Comparison of ENCODE assay signal across 7 cellular contexts in the genomic region with DNA sequence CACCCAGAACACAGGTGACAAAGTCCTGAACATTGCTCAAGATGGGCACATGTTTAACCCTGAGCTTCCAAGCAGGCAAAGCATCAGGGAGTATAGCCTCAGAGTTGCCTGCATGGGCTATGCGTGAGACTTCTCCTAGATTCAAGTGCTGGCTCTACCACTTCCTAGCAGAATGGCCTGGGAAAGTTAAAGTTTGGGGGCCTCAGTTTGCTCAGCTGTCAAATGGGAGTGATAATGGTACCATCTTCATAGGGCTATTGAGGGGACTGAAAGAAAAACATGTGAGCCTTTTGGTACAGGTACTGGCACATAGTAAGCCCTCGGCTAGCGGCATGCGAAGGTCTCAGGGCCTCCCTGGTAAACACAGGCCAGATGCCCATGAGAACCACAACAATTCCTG. TPM values are rescaled to one million over a fixed set of nuclear protein-coding genes. Genes with fewer than 3 reads are reported as not detected.
"Had no signal": no experiment of that assay in that cellular context is flagged by ENCODE, and none has a peak within 500 bp of the region (broad histone marks: within the 10 kb centered on the region; RNA-seq: fewer than 3 reads in every experiment).

No MANE protein-coding gene starts in this region.

- ATAC-seq: GM23338 had no signal

- DNase-seq: H9, HCEC 1CT, IMR-90 had no signal

- H3K4me3 ChIP-seq: GM23338 had no signal

- H3K4me3 Mint-ChIP-seq: GM23338, H9 had no signal

- H3K4me2 ChIP-seq: GM23338 had no signal

- H3K27ac Mint-ChIP-seq: GM23338, H9 had no signal

- H3K27ac ChIP-seq: HL-60 had no signal

- H2AFZ ChIP-seq: GM23338 had no signal

- FAIRE-seq: H1, H54 had no signal

RNA-seq across cellular contexts. Expression of a gene that starts 41.9 kb away (rescaled TPM):
- total RNA-seq: IMR-90 had no signal
